Comparison of ENCODE assay signal across 12 cellular contexts in the genomic region with DNA sequence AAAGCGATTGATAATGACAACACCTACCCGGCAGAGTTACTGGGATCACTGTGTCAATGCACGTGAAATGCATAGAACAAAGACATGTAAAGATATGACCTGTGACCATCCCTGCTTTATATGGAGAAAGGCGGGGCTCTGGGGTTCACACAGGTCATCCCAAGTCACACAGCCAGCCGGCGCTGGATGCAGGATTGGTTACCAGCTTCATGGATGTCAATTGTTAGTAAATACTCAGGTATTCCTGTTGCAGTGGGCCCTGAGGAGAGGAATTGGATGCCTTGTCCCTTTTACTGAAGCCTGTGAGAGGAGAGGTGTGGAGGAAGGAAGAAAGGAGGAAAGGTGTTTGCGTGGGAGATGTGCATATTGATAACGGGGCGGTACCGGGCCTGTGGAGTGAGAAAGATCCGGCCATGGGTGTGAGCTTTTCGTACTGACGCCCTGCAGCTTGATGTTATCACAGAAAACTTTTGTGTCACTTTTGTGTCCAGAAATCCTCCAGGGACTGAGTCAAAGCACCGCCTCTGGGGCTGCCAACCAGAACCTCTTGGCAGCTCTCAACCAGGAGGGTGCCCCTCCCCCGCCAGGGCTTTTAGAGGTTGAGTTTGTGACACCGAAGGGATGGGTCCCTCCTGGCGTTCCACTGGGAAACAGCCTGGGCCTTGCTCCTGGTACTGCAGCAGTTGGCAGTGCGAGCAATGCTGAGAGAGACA.
A peak's percentile ranks its signal among the peaks of the same experiment; 100 is the strongest.
DNase-seq lines count a peak whose midpoint lies in the region; ATAC-seq, FAIRE-seq and TF ChIP-seq lines count a peak whose summit lies in the region.
"Had no signal": no experiment of that assay in that cellular context is flagged by ENCODE, and none has a peak within 500 bp of the region (broad histone marks: within the 10 kb centered on the region; RNA-seq: fewer than 3 reads in every experiment).

No MANE protein-coding gene starts in this region.

- no peak overlapping the region for H3K4me3 ChIP-seq in HUES48 (ENCODE audit: low read depth, low read length)
- H3K4me3 ChIP-seq in keratinocyte (ENCODE audit: control insufficient read depth in 2 of 3, extremely low read depth in 1 of 3, insufficient read depth in 2 of 3, low read depth in 1 of 3, low read length in 3 of 3), result peak overlapping the region in 2 of 3 experiments; percentile 43 to 52
- H3K4me3 ChIP-seq in skin epidermis, result no peak overlapping the region
- no peak overlapping the region for H3K4me3 ChIP-seq in Caco-2 (ENCODE audit: low read depth, low read length)

- peak overlapping the region; percentile 74 for H2AFZ ChIP-seq in keratinocyte (ENCODE audit: control insufficient read depth, low read length)

- H3K27ac ChIP-seq in HUES48 (ENCODE audit: low read depth, low read length) (peak overlapping the region; percentile 49), caudate nucleus (ENCODE audit: low read depth, low read length) (peak overlapping the region; percentile 58), keratinocyte (ENCODE audit: control insufficient read depth, insufficient read depth, low read length) (peak overlapping the region; percentile 55), skin epidermis (peak overlapping the region in 19 of 21 experiments; percentile 21 to 82 (median 72))

- no peaks in the 10 kb centered on the region for H3K27me3 Mint-ChIP-seq in Caco-2 (ENCODE audit: insufficient read depth, unreplicated experiment)

- peak overlapping the region; percentile 77 for H3K4me2 ChIP-seq in keratinocyte (ENCODE audit: control insufficient read depth, extremely low read depth, insufficient read depth, low read depth, low read length)

- TF ChIP-seq CTCF in keratinocyte (optimal IDR thresholded peaks at IDR 0.05 in 1 of 3, IDR thresholded peaks at IDR 0.05 in 1 of 3, conservative IDR thresholded peaks at IDR 0.05 in 1 of 3; ENCODE audit: extremely low read depth in 1 of 3, insufficient read depth in 2 of 3, low read length in 3 of 3) (no peak), Caco-2 (IDR thresholded peaks at IDR 0.05; ENCODE audit: insufficient read depth in 1 of 2, low read depth in 1 of 2, low read length in 1 of 2, severe bottlenecking in 1 of 2, unreplicated experiment in 1 of 2) (no peak)

- no peaks in the 10 kb centered on the region for H3K36me3 Mint-ChIP-seq in Caco-2 (ENCODE audit: insufficient read depth, unreplicated experiment)
- H3K36me3 Mint-ChIP-seq: CD8-positive, alpha-beta memory T cell had no signal

- CTCF ChIA-PET in Caco-2 (lab: Charles Lee), result no interaction called here

- BruUV-seq in Caco-2 (replicated peaks; lab: Mats Ljungman, UMichigan), result no TSS peak

- H3K27ac Mint-ChIP-seq in Caco-2 (ENCODE audit: unreplicated experiment), result no peak overlapping the region
- H3K27ac Mint-ChIP-seq: CD8-positive, alpha-beta memory T cell; effector memory CD8-positive, alpha-beta T cell had no signal

- no peaks in the 10 kb centered on the region for H3K9me3 Mint-ChIP-seq in Caco-2 (ENCODE audit: unreplicated experiment)
- H3K9me3 Mint-ChIP-seq: CD8-positive, alpha-beta memory T cell; effector memory CD8-positive, alpha-beta T cell had no signal

- H3K79me2 ChIP-seq in keratinocyte (ENCODE audit: control insufficient read depth, insufficient read depth, low read length), result no peaks in the 10 kb centered on the region

- dilution Hi-C loops in keratinocyte (cut with MboI; ENCODE audit: extremely low pct_ligation_motif_present, low sequenced_read_pairs), result no loop called here

- H3K27me3 ChIP-seq in HUES48 (ENCODE audit: control insufficient read depth, insufficient read depth, low read length), result no peaks in the 10 kb centered on the region
- H3K27me3 ChIP-seq in keratinocyte (ENCODE audit: control insufficient read depth, extremely low read depth, insufficient read depth, low read length), result no peaks in the 10 kb centered on the region
- H3K27me3 ChIP-seq in Caco-2 (replicated peaks; ENCODE audit: control insufficient read depth, insufficient read depth, low read length), result no peaks in the 10 kb centered on the region

- no peaks in the 10 kb centered on the region for H4K20me1 ChIP-seq in keratinocyte (ENCODE audit: control insufficient read depth, extremely low read depth, insufficient read depth, low read length)

- H3K9me1 ChIP-seq in keratinocyte (ENCODE audit: control insufficient read depth, extremely low read depth, insufficient read depth, low read length), result no peaks in the 10 kb centered on the region

- intact Hi-C loops in Caco-2 (cut with micrococcal nuclease; ENCODE audit: unreplicated experiment), result no loop called here

- H3K4me1 ChIP-seq in HUES48 (ENCODE audit: control insufficient read depth, insufficient read depth, low read length) (peaks cover 23% of the 10 kb centered on the region), keratinocyte (ENCODE audit: control insufficient read depth, extremely low read depth, insufficient read depth, low read length) (peaks cover 41% of the 10 kb centered on the region), Caco-2 (no peaks in the 10 kb centered on the region)

- H3K9ac ChIP-seq in HUES48 (ENCODE audit: low read depth, low read length) (no peak overlapping the region), keratinocyte (ENCODE audit: control insufficient read depth, extremely low read depth, insufficient read depth, low read length) (peak overlapping the region; percentile 51)

- H3K4me1 Mint-ChIP-seq in Caco-2 (ENCODE audit: low read depth, unreplicated experiment), result no peaks in the 10 kb centered on the region

- POLR2A ChIA-PET in Caco-2 (lab: Charles Lee), result no interaction called here

- ATAC-seq in HG03342 (IDR thresholded peaks at IDR 0.05; ENCODE audit: unreplicated experiment), result no peak
- ATAC-seq in HG03280 (IDR thresholded peaks at IDR 0.05; ENCODE audit: unreplicated experiment), result no peak
- ATAC-seq: effector memory CD8-positive, alpha-beta T cell had no signal

- FAIRE-seq in keratinocyte (lab: Jason Lieb, UNC), result no peak

- DNase-seq in caudate nucleus (lab: John Stamatoyannopoulos, UW) (peak in 18 of 61 donors; percentile 9 to 87 (median 62)), keratinocyte (ENCODE audit: low read depth, low spot score) (no peak), NOMO-1 treated with dmso at 0.1 percent for 144 hours (lab: John Stamatoyannopoulos, UW; ENCODE audit: unreplicated experiment) (no peak), Caco-2 (no peak)
- DNase-seq: CD8-positive, alpha-beta memory T cell; effector memory CD8-positive, alpha-beta T cell; RPMI8226; stimulated activated CD8-positive, alpha-beta memory T cell treated with anti-CD3 and anti-CD28 coated beads, Interleukin-4, amount 100 ng/mL, for 48 hours had no signal

- H3K9me3 ChIP-seq in HUES48 (ENCODE audit: control insufficient read depth, insufficient read depth, low read length) (no peaks in the 10 kb centered on the region), keratinocyte (ENCODE audit: control insufficient read depth, low read depth, low read length) (no peaks in the 10 kb centered on the region), Caco-2 (no peaks in the 10 kb centered on the region)

- H3K36me3 ChIP-seq in HUES48 (ENCODE audit: control insufficient read depth, insufficient read depth, low read length) (no peaks in the 10 kb centered on the region), keratinocyte (ENCODE audit: control insufficient read depth in 2 of 2, extremely low read depth in 1 of 2, insufficient read depth in 2 of 2, low read length in 2 of 2) (no peaks in the 10 kb centered on the region), Caco-2 (ENCODE audit: control insufficient read depth, insufficient read depth, low read length) (no peaks in the 10 kb centered on the region)

- H3K4me3 Mint-ChIP-seq in Caco-2 (ENCODE audit: unreplicated experiment), result no peak overlapping the region
- H3K4me3 Mint-ChIP-seq: effector memory CD8-positive, alpha-beta T cell had no signal

Comparison
In these comparisons a context has a peak if more than half of its experiments do, and no peak if none do; other contexts are left out.
1. H3K4me3 ChIP-seq: peak in keratinocyte (2 of 3); none in HUES48 (single experiment), skin epidermis (0 of 7) and Caco-2 (single experiment).
2. Peak in every context shown above with its lines, with median percentiles within 50 percentile points of each other: H3K27ac ChIP-seq.